In the genomic region with DNA sequence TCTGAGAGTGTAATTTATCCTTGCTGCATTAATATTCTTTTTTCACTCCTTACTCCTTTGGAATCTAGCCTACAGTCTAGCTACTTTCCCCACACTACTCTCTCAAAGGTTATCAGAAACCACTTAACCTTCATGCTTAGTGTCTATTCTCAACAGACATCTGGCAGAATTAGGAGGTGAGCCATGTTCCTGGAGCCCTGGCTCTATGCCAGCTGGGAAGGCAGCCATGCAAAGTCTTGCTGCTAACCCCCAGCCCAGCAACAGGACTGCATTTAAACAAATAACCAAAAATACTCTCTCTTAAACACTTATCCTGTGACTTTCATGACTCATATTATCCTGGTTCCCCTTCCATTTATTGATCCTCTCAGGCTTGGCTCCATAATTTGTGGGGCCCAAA, we compare ENCODE assay signal across 14 cellular contexts.
DNase-seq lines count a peak whose midpoint lies in the region; ATAC-seq and TF ChIP-seq lines count a peak whose summit lies in the region.
"Had no signal": no experiment of that assay in that cellular context is flagged by ENCODE, and none has a peak within 500 bp of the region (broad histone marks: within the 10 kb centered on the region; RNA-seq: fewer than 3 reads in every experiment).

No MANE protein-coding gene starts in this region.

- H3K36me3 ChIP-seq in adrenal gland (replicated peaks in 1 of 2) (no peaks in the 10 kb centered on the region), Peyer's patch (no peaks in the 10 kb centered on the region)
- H3K36me3 ChIP-seq: right lobe of liver, uterus had no signal

- H3K27ac ChIP-seq in adrenal gland: no peak overlapping the region
- H3K27ac ChIP-seq in Peyer's patch: no peak overlapping the region
- H3K27ac ChIP-seq: right lobe of liver, uterus had no signal

- no peaks in the 10 kb centered on the region for H3K4me1 ChIP-seq in adrenal gland (replicated peaks in 1 of 2)
- no peaks in the 10 kb centered on the region for H3K4me1 ChIP-seq in Peyer's patch
- H3K4me1 ChIP-seq: right lobe of liver, uterus had no signal

- DNase-seq in DMS53 treated with DMSO at 0.1 percent for 48 hours (lab: John Stamatoyannopoulos, UW; ENCODE audit: unreplicated experiment): peak; percentile 2
- peak; percentile 78 for DNase-seq in NCI-H2029 treated with DMSO at 0.1 percent for 48 hours (lab: John Stamatoyannopoulos, UW)
- DNase-seq in adrenal gland: peak in 4 of 7 donors; percentile 15 to 23 (median 18)
- DNase-seq in kidney tubule cell (ENCODE audit: low spot score): peak; percentile 41
- no peak for DNase-seq in activated CD4-positive, alpha-beta T cell treated with anti-CD3 and anti-CD28 coated beads, Interleukin-2, amount 50 U/mL, for 1 hour
- DNase-seq in Peyer's patch: no peak
- DNase-seq: central memory CD4-positive, alpha-beta T cell; foreskin melanocyte; GOT3; mucosa of descending colon had no signal

- intact Hi-C loops in adrenal gland (cut with DNase I): no loop called here

- no peak for TF ChIP-seq POLR2A in adrenal gland (IDR thresholded peaks at IDR 0.05)
- no peak for TF ChIP-seq POLR2A in Peyer's patch (IDR thresholded peaks at IDR 0.05)

- H3K27me3 ChIP-seq in adrenal gland (no peaks in the 10 kb centered on the region), Peyer's patch (no peaks in the 10 kb centered on the region)
- H3K27me3 ChIP-seq: right lobe of liver, uterus had no signal

- H3K4me3 ChIP-seq in adrenal gland (no peak overlapping the region), Peyer's patch (no peak overlapping the region)
- H3K4me3 ChIP-seq: mucosa of descending colon, right lobe of liver, uterus had no signal

- ATAC-seq in HG02642 (IDR thresholded peaks at IDR 0.05; ENCODE audit: poor library complexity, unreplicated experiment): no peak
- ATAC-seq in GM19324 (IDR thresholded peaks at IDR 0.05; ENCODE audit: low FRiP score, unreplicated experiment): no peak
- ATAC-seq: mucosa of descending colon had no signal

- no peaks in the 10 kb centered on the region for H3K9me3 ChIP-seq in adrenal gland (replicated peaks in 1 of 3)
- no peaks in the 10 kb centered on the region for H3K9me3 ChIP-seq in Peyer's patch
- H3K9me3 ChIP-seq: mucosa of descending colon, right lobe of liver, uterus had no signal

- no peak for TF ChIP-seq CTCF in adrenal gland (IDR thresholded peaks at IDR 0.05)
- no peak for TF ChIP-seq CTCF in Peyer's patch (IDR thresholded peaks at IDR 0.05)

Comparison
In these comparisons a context has a peak if more than half of its experiments do, and no peak if none do; other contexts are left out.
1. DNase-seq: peak in DMS53 treated with DMSO at 0.1 percent for 48 hours (single experiment), NCI-H2029 treated with DMSO at 0.1 percent for 48 hours (single experiment), adrenal gland (4 of 7) and kidney tubule cell (single experiment); none in activated CD4-positive, alpha-beta T cell treated with anti-CD3 and anti-CD28 coated beads, Interleukin-2, amount 50 U/mL, for 1 hour (single experiment) and Peyer's patch (0 of 3).